ENCODE assay signal across 29 cellular contexts in the genomic region with DNA sequence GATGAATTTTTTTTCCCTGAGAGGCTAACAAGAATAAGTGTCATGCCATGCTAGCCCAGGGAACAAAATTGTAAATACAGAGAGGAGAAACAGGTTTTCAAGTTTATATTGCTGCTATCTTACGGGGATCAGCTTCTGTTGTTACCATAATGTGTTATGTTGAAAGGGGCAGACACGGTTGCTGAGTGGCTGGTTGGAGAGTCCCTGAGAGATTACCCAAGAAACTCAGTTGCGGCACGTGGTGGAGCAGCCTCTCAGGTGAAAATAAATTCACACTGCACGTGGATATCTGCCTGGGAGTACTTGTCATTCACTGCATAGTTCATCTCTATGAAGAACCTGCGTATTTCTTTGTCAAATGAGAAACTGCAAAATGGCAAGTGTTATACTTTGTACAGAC.
"Had no signal": no experiment of that assay in that cellular context is flagged by ENCODE, and none has a peak within 500 bp of the region (broad histone marks: within the 10 kb centered on the region; RNA-seq: fewer than 3 reads in every experiment).

No MANE protein-coding gene starts in this region.

- H3K4me1 Mint-ChIP-seq: activated CD4-positive, alpha-beta T cell treated with anti-CD3 and anti-CD28 coated beads, Interleukin-2, amount 10 ng/mL, durations not matched to agents 24 days and 14 days; central memory CD8-positive, alpha-beta T cell had no signal

- ATAC-seq: activated CD4-positive, alpha-beta T cell treated with anti-CD3 and anti-CD28 coated beads for 36 hours; effector memory CD8-positive, alpha-beta T cell; foreskin keratinocyte; gastrocnemius medialis had no signal

- H3K4me3 ChIP-seq: coronary artery, dorsolateral prefrontal cortex, esophagus muscularis mucosa, gastrocnemius medialis had no signal

- H3K9me3 ChIP-seq: esophagus muscularis mucosa, gastrocnemius medialis had no signal

- H3K27ac ChIP-seq: brain microvascular endothelial cell, coronary artery, dorsolateral prefrontal cortex, esophagus muscularis mucosa, foreskin keratinocyte, gastrocnemius medialis had no signal

- H3K27ac Mint-ChIP-seq: activated CD4-positive, alpha-beta memory T cell treated with anti-CD3 and anti-CD28 coated beads, Interleukin-2, amount 10 ng/mL, durations not matched to agents 7 days and 5 days; activated CD4-positive, alpha-beta T cell treated with anti-CD3 and anti-CD28 coated beads for 36 hours; activated CD4-positive, alpha-beta T cell treated with anti-CD3 and anti-CD28 coated beads, Interleukin-2, amount 10 ng/mL, durations not matched to agents 24 days and 14 days; activated naive CD8-positive, alpha-beta T cell; activated T-cell treated with anti-CD3 and anti-CD28 coated beads, Interleukin-2, amount 50 U/mL, for 24 hours; activated T-cell treated with anti-CD3 and anti-CD28 coated beads, Interleukin-2, amount 50 U/mL, for 72 hours; dendritic cell treated with granulocyte-macrophage colony-stimulating factor and Interleukin-4, amounts not matched to agents 40 ng/mL and 50 ng/mL, for 4 days; effector memory CD8-positive, alpha-beta T cell had no signal

- DNase-seq: activated CD4-positive, alpha-beta memory T cell treated with anti-CD3 and anti-CD28 coated beads, Interleukin-2, amount 10 ng/mL, durations not matched to agents 7 days and 5 days; activated CD4-positive, alpha-beta T cell treated with anti-CD3 and anti-CD28 coated beads for 36 hours; activated CD4-positive, alpha-beta T cell treated with anti-CD3 and anti-CD28 coated beads, Interleukin-2, amount 10 ng/mL, durations not matched to agents 24 days and 14 days; activated CD4-positive, alpha-beta T cell treated with anti-CD3 and anti-CD28 coated beads, Interleukin-2, amount 50 U/mL, for 4 hours; activated CD4-positive, CD25-positive, alpha-beta regulatory T cell; activated CD4-positive, CD25-positive, alpha-beta regulatory T cell treated with anti-CD3 and anti-CD28 coated beads, Interleukin-2, amount 50 U/mL, for 72 hours; activated CD8-positive, alpha-beta memory T cell treated with anti-CD3 and anti-CD28 coated beads, Interleukin-2, amount 50 U/mL, for 48 hours; activated effector memory CD4-positive, alpha-beta T cell treated with Interleukin-2 at 50 U/mL for 16 hours; activated gamma-delta T cell treated with Interleukin-2 at 50 U/mL for 16 hours; activated naive CD4-positive, alpha-beta T cell treated with anti-CD3 and anti-CD28 coated beads, Interleukin-2, amount 50 U/mL, for 16 hours; activated naive CD4-positive, alpha-beta T cell treated with Interleukin-2 at 50 U/mL for 16 hours; activated T-cell treated with anti-CD3 and anti-CD28 coated beads for 4 hours; activated T-cell treated with anti-CD3 and anti-CD28 coated beads, Interleukin-2, amount 50 U/mL, for 24 hours; activated T-cell treated with anti-CD3 and anti-CD28 coated beads, Interleukin-2, amount 50 U/mL, for 72 hours; amniotic stem cell; anterior cingulate cortex; brain microvascular endothelial cell; dorsolateral prefrontal cortex; effector CD4-positive, alpha-beta T cell; effector memory CD8-positive, alpha-beta T cell; erythroblast; foreskin keratinocyte; gastrocnemius medialis; glutamatergic neuron had no signal

- H3K27me3 Mint-ChIP-seq: activated CD4-positive, alpha-beta memory T cell treated with anti-CD3 and anti-CD28 coated beads, Interleukin-2, amount 10 ng/mL, durations not matched to agents 7 days and 5 days; activated CD4-positive, alpha-beta T cell treated with anti-CD3 and anti-CD28 coated beads for 36 hours; activated CD4-positive, alpha-beta T cell treated with anti-CD3 and anti-CD28 coated beads, Interleukin-2, amount 10 ng/mL, durations not matched to agents 24 days and 14 days; activated T-cell treated with anti-CD3 and anti-CD28 coated beads, Interleukin-2, amount 50 U/mL, for 24 hours; central memory CD8-positive, alpha-beta T cell; dendritic cell treated with granulocyte-macrophage colony-stimulating factor and Interleukin-4, amounts not matched to agents 40 ng/mL and 50 ng/mL, for 4 days; effector memory CD8-positive, alpha-beta T cell had no signal

- H3K4me1 ChIP-seq: esophagus muscularis mucosa, foreskin keratinocyte, gastrocnemius medialis had no signal

- H3K9me3 Mint-ChIP-seq: activated CD4-positive, alpha-beta memory T cell treated with anti-CD3 and anti-CD28 coated beads, Interleukin-2, amount 10 ng/mL, durations not matched to agents 7 days and 5 days; activated CD4-positive, alpha-beta T cell treated with anti-CD3 and anti-CD28 coated beads, Interleukin-2, amount 10 ng/mL, durations not matched to agents 24 days and 14 days had no signal

- H3K36me3 Mint-ChIP-seq: activated naive CD8-positive, alpha-beta T cell had no signal

- H3K36me3 ChIP-seq: brain microvascular endothelial cell, esophagus muscularis mucosa, gastrocnemius medialis had no signal

- H3K27me3 ChIP-seq: brain microvascular endothelial cell, esophagus muscularis mucosa, foreskin keratinocyte, gastrocnemius medialis had no signal

- H3K4me3 Mint-ChIP-seq: activated CD4-positive, alpha-beta memory T cell treated with anti-CD3 and anti-CD28 coated beads, Interleukin-2, amount 10 ng/mL, durations not matched to agents 7 days and 5 days; activated CD4-positive, alpha-beta T cell treated with anti-CD3 and anti-CD28 coated beads for 36 hours; activated CD4-positive, alpha-beta T cell treated with anti-CD3 and anti-CD28 coated beads, Interleukin-2, amount 10 ng/mL, durations not matched to agents 24 days and 14 days; activated naive CD8-positive, alpha-beta T cell; activated T-cell treated with anti-CD3 and anti-CD28 coated beads, Interleukin-2, amount 50 U/mL, for 24 hours; activated T-cell treated with anti-CD3 and anti-CD28 coated beads, Interleukin-2, amount 50 U/mL, for 72 hours; central memory CD8-positive, alpha-beta T cell; dendritic cell treated with granulocyte-macrophage colony-stimulating factor and Interleukin-4, amounts not matched to agents 40 ng/mL and 50 ng/mL, for 4 days; effector memory CD8-positive, alpha-beta T cell had no signal
